Comparison of ENCODE assay signal across 20 cellular contexts in genomic region chr2:27271631-27272340, GRCh38. TPM values are rescaled to one million over a fixed set of nuclear protein-coding genes. Genes with fewer than 3 reads are reported as not detected.
"Had no signal": no experiment of that assay in that cellular context is flagged by ENCODE, and none has a peak within 500 bp of the region (broad histone marks: within the 10 kb centered on the region; RNA-seq: fewer than 3 reads in every experiment).

No MANE protein-coding gene starts in this region.

- DNase-seq: activated CD4-positive, alpha-beta T cell treated with anti-CD3 and anti-CD28 coated beads, Interleukin-2, amount 50 U/mL, for 48 hours; activated CD8-positive, alpha-beta memory T cell treated with anti-CD3 and anti-CD28 coated beads, Interleukin-2, amount 10 ng/mL, durations not matched to agents 7 days and 5 days; activated effector memory CD4-positive, alpha-beta T cell treated with anti-CD3 and anti-CD28 coated beads, Interleukin-2, amount 50 U/mL, for 16 hours; activated T-cell treated with anti-CD3 and anti-CD28 coated beads, Interleukin-2, amount 50 U/mL, for 24 hours; brain microvascular endothelial cell; dermis blood vessel endothelial cell; mammary epithelial cell; natural killer cell; stimulated activated CD4-positive, alpha-beta T cell treated with anti-CD3 and anti-CD28 coated beads, Interleukin-4, amount 100 ng/mL, for 1 hour; stimulated activated CD8-positive, alpha-beta memory T cell treated with anti-CD3 and anti-CD28 coated beads, Interleukin-4, amount 100 ng/mL, for 48 hours; stimulated activated naive CD8-positive, alpha-beta T cell treated with anti-CD3 and anti-CD28 coated beads, Interleukin-15, Interleukin-2, amounts not matched to agents 100 U/mL and 50 U/mL, for 24 hours; upper lobe of right lung had no signal

- H3K27ac Mint-ChIP-seq: activated CD8-positive, alpha-beta memory T cell treated with anti-CD3 and anti-CD28 coated beads, Interleukin-2, amount 10 ng/mL, durations not matched to agents 7 days and 5 days; activated naive CD4-positive, alpha-beta T cell treated with anti-CD3 and anti-CD28 coated beads, Interleukin-2, amount 50 U/mL, for 72 hours; activated T-cell treated with anti-CD3 and anti-CD28 coated beads, Interleukin-2, amount 50 U/mL, for 24 hours; natural killer cell; progenitor cell of endocrine pancreas; T-helper 1 cell treated with Interleukin-12 subunit alpha and Interleukin-12 subunit beta and Interleukin-4 antibody, amounts not matched to agents 30 μg/mL and 1 μg/mL, for 36 hours had no signal

- FAIRE-seq: TTC549 had no signal

- ATAC-seq: activated CD4-positive, CD25-positive, alpha-beta regulatory T cell treated with anti-CD3 and anti-CD28 coated beads, Interleukin-2, amount 50 U/mL, for 24 hours; activated CD8-positive, alpha-beta memory T cell treated with anti-CD3 and anti-CD28 coated beads, Interleukin-2, amount 10 ng/mL, durations not matched to agents 7 days and 5 days; activated naive CD4-positive, alpha-beta T cell treated with anti-CD3 and anti-CD28 coated beads, Interleukin-2, amount 50 U/mL, for 72 hours; esophagus mucosa; natural killer cell; stimulated activated naive CD8-positive, alpha-beta T cell treated with anti-CD3 and anti-CD28 coated beads, Interleukin-15, Interleukin-2, amounts not matched to agents 100 U/mL and 50 U/mL, for 24 hours; upper lobe of right lung had no signal

- H3K27me3 Mint-ChIP-seq: activated T-cell treated with anti-CD3 and anti-CD28 coated beads, Interleukin-2, amount 50 U/mL, for 24 hours had no signal

- H3K9me3 ChIP-seq: upper lobe of right lung had no signal

- H3K4me1 Mint-ChIP-seq: natural killer cell had no signal

- H3K36me3 ChIP-seq: brain microvascular endothelial cell, upper lobe of right lung had no signal

- H3K4me3 Mint-ChIP-seq: activated CD8-positive, alpha-beta memory T cell treated with anti-CD3 and anti-CD28 coated beads, Interleukin-2, amount 10 ng/mL, durations not matched to agents 7 days and 5 days; activated T-cell treated with anti-CD3 and anti-CD28 coated beads, Interleukin-2, amount 50 U/mL, for 24 hours; natural killer cell; T-helper 1 cell treated with Interleukin-12 subunit alpha and Interleukin-12 subunit beta and Interleukin-4 antibody, amounts not matched to agents 30 μg/mL and 1 μg/mL, for 36 hours had no signal

- H3K27ac ChIP-seq: brain microvascular endothelial cell, upper lobe of right lung had no signal

- H3K4me3 ChIP-seq: upper lobe of right lung had no signal

- H3K4me1 ChIP-seq: upper lobe of right lung had no signal

- H3K9me3 Mint-ChIP-seq: activated naive CD4-positive, alpha-beta T cell treated with anti-CD3 and anti-CD28 coated beads, Interleukin-2, amount 50 U/mL, for 72 hours; activated T-cell treated with anti-CD3 and anti-CD28 coated beads, Interleukin-2, amount 50 U/mL, for 24 hours; natural killer cell; T-helper 1 cell treated with Interleukin-12 subunit alpha and Interleukin-12 subunit beta and Interleukin-4 antibody, amounts not matched to agents 30 μg/mL and 1 μg/mL, for 36 hours had no signal

RNA-seq across cellular contexts. Expression of gene DNAJC5G, which starts 3.4 kb away (rescaled TPM):
- total RNA-seq: activated CD8-positive, alpha-beta memory T cell treated with anti-CD3 and anti-CD28 coated beads, Interleukin-2, amount 10 ng/mL, durations not matched to agents 7 days and 5 days; activated naive CD4-positive, alpha-beta T cell treated with anti-CD3 and anti-CD28 coated beads, Interleukin-2, amount 50 U/mL, for 72 hours; esophagus mucosa; mammary epithelial cell; mucosa of gallbladder; natural killer cell; progenitor cell of endocrine pancreas; temporal lobe; upper lobe of right lung had no signal
- polyA plus RNA-seq: mammary epithelial cell had no signal

RNA-seq across cellular contexts. Expression of gene SLC30A3, which starts 8.9 kb away (rescaled TPM):
- total RNA-seq: esophagus mucosa, mucosa of gallbladder, natural killer cell, progenitor cell of endocrine pancreas had no signal

RNA-seq across cellular contexts. Expression of gene TRIM54, which starts 10.4 kb away (rescaled TPM):
- total RNA-seq: activated naive CD4-positive, alpha-beta T cell treated with anti-CD3 and anti-CD28 coated beads, Interleukin-2, amount 50 U/mL, for 72 hours; mammary epithelial cell; progenitor cell of endocrine pancreas; temporal lobe; upper lobe of right lung had no signal
- polyA plus RNA-seq: mammary epithelial cell had no signal
